9 cellular contexts compared by ENCODE assay signal in genomic region chr2:216633616-216634316, GRCh38. TPM values are rescaled to one million over a fixed set of nuclear protein-coding genes. Genes with fewer than 3 reads are reported as not detected.
DNase-seq lines count a peak whose midpoint lies in the region; ATAC-seq, FAIRE-seq and TF ChIP-seq lines count a peak whose summit lies in the region.
"Had no signal": no experiment of that assay in that cellular context is flagged by ENCODE, and none has a peak within 500 bp of the region (broad histone marks: within the 10 kb centered on the region; RNA-seq: fewer than 3 reads in every experiment).

No MANE protein-coding gene starts in this region.

- POLR2A ChIA-PET in naive thymus-derived CD8-positive, alpha-beta T cell (lab: Charles Lee), result no interaction called here

- H3K36me3 Mint-ChIP-seq in effector memory CD8-positive, alpha-beta T cell (ENCODE audit: insufficient read depth), result no peaks in the 10 kb centered on the region
- H3K36me3 Mint-ChIP-seq in naive thymus-derived CD8-positive, alpha-beta T cell, result peaks cover 0 to 5% (median 0%) of the 10 kb centered on the region in 3 donors

- no peak for TF ChIP-seq POLR2A in H54 (IDR thresholded peaks at IDR 0.05; ENCODE audit: low read depth, low read length)

- H3K27me3 Mint-ChIP-seq in effector memory CD8-positive, alpha-beta T cell, result peaks cover 56 to 84% of the 10 kb centered on the region in 2 donors
- H3K27me3 Mint-ChIP-seq in naive thymus-derived CD8-positive, alpha-beta T cell, result peaks cover 33 to 67% (median 55%) of the 10 kb centered on the region in 5 donors

- H3K27ac Mint-ChIP-seq in effector memory CD8-positive, alpha-beta T cell, result no peak overlapping the region
- H3K27ac Mint-ChIP-seq in naive thymus-derived CD8-positive, alpha-beta T cell, result peak overlapping the region in 1 of 10 donors; percentile 24

- ATAC-seq in effector memory CD8-positive, alpha-beta T cell (replicated peaks), result no peak
- ATAC-seq in naive thymus-derived CD8-positive, alpha-beta T cell, result peak; percentile 20 to 29
- ATAC-seq in GM19328 (IDR thresholded peaks at IDR 0.05; ENCODE audit: unreplicated experiment) (no peak), HG03135 (IDR thresholded peaks at IDR 0.05; ENCODE audit: unreplicated experiment) (no peak)

- peak; percentile 69 for DNase-seq in DMS 273 (lab: John Stamatoyannopoulos, UW; ENCODE audit: unreplicated experiment)
- DNase-seq in DMS 273 treated with DMSO at 0.1 percent for 48 hours (lab: John Stamatoyannopoulos, UW), result no peak
- peak; percentile 19 for DNase-seq in NCI-H526 treated with DMSO at 0.1 percent for 48 hours (lab: John Stamatoyannopoulos, UW)
- no peak for DNase-seq in effector memory CD8-positive, alpha-beta T cell
- no peak for DNase-seq in naive thymus-derived CD8-positive, alpha-beta T cell
- no peak for DNase-seq in H54 (ENCODE audit: insufficient read length, low spot score)

- no peak for FAIRE-seq in H54 (lab: Jason Lieb, UNC)
- FAIRE-seq: A204.1 had no signal

- peaks cover 15 to 18% of the 10 kb centered on the region in 2 donors for H3K4me1 Mint-ChIP-seq in effector memory CD8-positive, alpha-beta T cell (ENCODE audit: low read depth in 2 of 2)
- peaks cover 12 to 36% (median 31%) of the 10 kb centered on the region in 4 donors for H3K4me1 Mint-ChIP-seq in naive thymus-derived CD8-positive, alpha-beta T cell

- H3K9me3 Mint-ChIP-seq in effector memory CD8-positive, alpha-beta T cell, result no peaks in the 10 kb centered on the region
- peaks cover 0 to 2% (median 0%) of the 10 kb centered on the region in 9 donors for H3K9me3 Mint-ChIP-seq in naive thymus-derived CD8-positive, alpha-beta T cell

- H3K4me3 Mint-ChIP-seq in effector memory CD8-positive, alpha-beta T cell, result peak overlapping the region; percentile 73 to 74
- H3K4me3 Mint-ChIP-seq in naive thymus-derived CD8-positive, alpha-beta T cell, result peak overlapping the region; percentile 69 to 86 (median 78)

RNA-seq across cellular contexts. Expression of gene IGFBP2, which starts 0.5 kb away (rescaled TPM):
- total RNA-seq in naive thymus-derived CD8-positive, alpha-beta T cell, result not detected
- polyA plus RNA-seq in naive thymus-derived CD8-positive, alpha-beta T cell, result under 1 TPM in 2 of 3 donors, not detected in 1; 0.15 to 0.48 TPM

Comparison
In these comparisons a context has a peak if more than half of its experiments do, and no peak if none do; other contexts are left out.
1. DNase-seq: peak in DMS 273 (single experiment) and NCI-H526 treated with DMSO at 0.1 percent for 48 hours (single experiment); none in DMS 273 treated with DMSO at 0.1 percent for 48 hours (single experiment), effector memory CD8-positive, alpha-beta T cell (0 of 3), naive thymus-derived CD8-positive, alpha-beta T cell (0 of 10) and H54 (single experiment).
2. ATAC-seq: peak in naive thymus-derived CD8-positive, alpha-beta T cell (2 of 2); none in effector memory CD8-positive, alpha-beta T cell (single experiment), GM19328 (single experiment) and HG03135 (single experiment).